In the genomic region with DNA sequence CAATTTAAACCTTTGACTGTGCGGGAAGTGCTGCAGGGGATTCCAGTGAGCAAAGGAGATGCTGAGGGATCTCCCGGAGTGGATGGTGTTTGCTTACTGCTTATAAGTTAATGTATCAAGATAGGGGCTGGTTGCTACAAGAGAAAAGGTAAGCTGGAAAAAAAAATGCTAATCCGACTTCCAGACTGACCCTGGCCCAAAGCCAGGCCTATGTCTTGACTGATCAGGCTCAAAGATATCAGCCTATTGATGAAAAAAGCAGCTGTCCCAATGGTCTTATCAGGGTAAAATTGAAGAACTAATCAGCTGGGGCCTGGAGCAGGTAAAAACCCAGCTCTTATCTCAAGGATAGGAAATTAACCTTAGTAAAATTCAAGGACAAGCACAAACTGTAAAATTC, we compare ENCODE assay signal across 2 cellular contexts.
TF ChIP-seq lines count a peak whose summit lies in the region.

No MANE protein-coding gene starts in this region.

TF ChIP-seq in GM23338, 12 proteins besides CTCF, POLR2A, EP300 and RAD21:
- TF ChIP-seq JUNB (IDR thresholded peaks at IDR 0.05; ENCODE audit: unreplicated experiment) (no peak), REST (IDR thresholded peaks at IDR 0.05; ENCODE audit: unreplicated experiment) (no peak), ETS1 (IDR thresholded peaks at IDR 0.05) (no peak), CREB1 (CRISPR knock-in tag; IDR thresholded peaks at IDR 0.05; ENCODE audit: low read depth) (no peak), EZH2 (IDR thresholded peaks at IDR 0.05; ENCODE audit: low read depth, unreplicated experiment) (no peak), NANOG (IDR thresholded peaks at IDR 0.05; ENCODE audit: borderline replicate concordance) (no peak)
- TF ChIP-seq, protein P1, sequence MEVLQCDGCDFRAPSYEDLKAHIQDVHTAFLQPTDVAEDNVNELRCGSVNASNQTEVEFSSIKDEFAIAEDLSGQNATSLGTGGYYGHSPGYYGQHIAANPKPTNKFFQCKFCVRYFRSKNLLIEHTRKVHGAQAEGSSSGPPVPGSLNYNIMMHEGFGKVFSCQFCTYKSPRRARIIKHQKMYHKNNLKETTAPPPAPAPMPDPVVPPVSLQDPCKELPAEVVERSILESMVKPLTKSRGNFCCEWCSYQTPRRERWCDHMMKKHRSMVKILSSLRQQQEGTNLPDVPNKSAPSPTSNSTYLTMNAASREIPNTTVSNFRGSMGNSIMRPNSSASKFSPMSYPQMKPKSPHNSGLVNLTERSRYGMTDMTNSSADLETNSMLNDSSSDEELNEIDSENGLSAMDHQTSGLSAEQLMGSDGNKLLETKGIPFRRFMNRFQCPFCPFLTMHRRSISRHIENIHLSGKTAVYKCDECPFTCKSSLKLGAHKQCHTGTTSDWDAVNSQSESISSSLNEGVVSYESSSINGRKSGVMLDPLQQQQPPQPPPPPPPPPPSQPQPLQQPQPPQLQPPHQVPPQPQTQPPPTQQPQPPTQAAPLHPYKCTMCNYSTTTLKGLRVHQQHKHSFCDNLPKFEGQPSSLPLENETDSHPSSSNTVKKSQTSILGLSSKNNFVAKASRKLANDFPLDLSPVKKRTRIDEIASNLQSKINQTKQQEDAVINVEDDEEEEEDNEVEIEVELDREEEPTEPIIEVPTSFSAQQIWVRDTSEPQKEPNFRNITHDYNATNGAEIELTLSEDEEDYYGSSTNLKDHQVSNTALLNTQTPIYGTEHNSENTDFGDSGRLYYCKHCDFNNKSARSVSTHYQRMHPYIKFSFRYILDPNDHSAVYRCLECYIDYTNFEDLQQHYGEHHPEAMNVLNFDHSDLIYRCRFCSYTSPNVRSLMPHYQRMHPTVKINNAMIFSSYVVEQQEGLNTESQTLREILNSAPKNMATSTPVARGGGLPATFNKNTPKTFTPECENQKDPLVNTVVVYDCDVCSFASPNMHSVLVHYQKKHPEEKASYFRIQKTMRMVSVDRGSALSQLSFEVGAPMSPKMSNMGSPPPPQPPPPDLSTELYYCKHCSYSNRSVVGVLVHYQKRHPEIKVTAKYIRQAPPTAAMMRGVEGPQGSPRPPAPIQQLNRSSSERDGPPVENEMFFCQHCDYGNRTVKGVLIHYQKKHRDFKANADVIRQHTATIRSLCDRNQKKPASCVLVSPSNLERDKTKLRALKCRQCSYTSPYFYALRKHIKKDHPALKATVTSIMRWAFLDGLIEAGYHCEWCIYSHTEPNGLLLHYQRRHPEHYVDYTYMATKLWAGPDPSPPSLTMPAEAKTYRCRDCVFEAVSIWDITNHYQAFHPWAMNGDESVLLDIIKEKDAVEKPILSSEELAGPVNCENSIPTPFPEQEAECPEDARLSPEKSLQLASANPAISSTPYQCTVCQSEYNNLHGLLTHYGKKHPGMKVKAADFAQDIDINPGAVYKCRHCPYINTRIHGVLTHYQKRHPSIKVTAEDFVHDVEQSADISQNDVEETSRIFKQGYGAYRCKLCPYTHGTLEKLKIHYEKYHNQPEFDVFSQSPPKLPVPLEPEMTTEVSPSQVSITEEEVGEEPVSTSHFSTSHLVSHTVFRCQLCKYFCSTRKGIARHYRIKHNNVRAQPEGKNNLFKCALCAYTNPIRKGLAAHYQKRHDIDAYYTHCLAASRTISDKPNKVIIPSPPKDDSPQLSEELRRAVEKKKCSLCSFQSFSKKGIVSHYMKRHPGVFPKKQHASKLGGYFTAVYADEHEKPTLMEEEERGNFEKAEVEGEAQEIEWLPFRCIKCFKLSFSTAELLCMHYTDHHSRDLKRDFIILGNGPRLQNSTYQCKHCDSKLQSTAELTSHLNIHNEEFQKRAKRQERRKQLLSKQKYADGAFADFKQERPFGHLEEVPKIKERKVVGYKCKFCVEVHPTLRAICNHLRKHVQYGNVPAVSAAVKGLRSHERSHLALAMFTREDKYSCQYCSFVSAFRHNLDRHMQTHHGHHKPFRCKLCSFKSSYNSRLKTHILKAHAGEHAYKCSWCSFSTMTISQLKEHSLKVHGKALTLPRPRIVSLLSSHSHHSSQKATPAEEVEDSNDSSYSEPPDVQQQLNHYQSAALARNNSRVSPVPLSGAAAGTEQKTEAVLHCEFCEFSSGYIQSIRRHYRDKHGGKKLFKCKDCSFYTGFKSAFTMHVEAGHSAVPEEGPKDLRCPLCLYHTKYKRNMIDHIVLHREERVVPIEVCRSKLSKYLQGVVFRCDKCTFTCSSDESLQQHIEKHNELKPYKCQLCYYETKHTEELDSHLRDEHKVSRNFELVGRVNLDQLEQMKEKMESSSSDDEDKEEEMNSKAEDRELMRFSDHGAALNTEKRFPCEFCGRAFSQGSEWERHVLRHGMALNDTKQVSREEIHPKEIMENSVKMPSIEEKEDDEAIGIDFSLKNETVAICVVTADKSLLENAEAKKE (CRISPR knock-in tag; IDR thresholded peaks at IDR 0.05) = no peak

TF ChIP-seq in WTC11, 78 proteins besides CTCF, POLR2A, EP300 and RAD21:
- TF ChIP-seq, protein P2, sequence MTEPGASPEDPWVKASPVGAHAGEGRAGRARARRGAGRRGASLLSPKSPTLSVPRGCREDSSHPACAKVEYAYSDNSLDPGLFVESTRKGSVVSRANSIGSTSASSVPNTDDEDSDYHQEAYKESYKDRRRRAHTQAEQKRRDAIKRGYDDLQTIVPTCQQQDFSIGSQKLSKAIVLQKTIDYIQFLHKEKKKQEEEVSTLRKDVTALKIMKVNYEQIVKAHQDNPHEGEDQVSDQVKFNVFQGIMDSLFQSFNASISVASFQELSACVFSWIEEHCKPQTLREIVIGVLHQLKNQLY (CRISPR knock-in tag; IDR thresholded peaks at IDR 0.05) = no peak
- TF ChIP-seq GABPB1 (CRISPR knock-in tag; IDR thresholded peaks at IDR 0.05) (no peak), JAZF1 (CRISPR knock-in tag; IDR thresholded peaks at IDR 0.05) (no peak), AR (CRISPR knock-in tag; IDR thresholded peaks at IDR 0.05) (no peak), SMAD3 (CRISPR knock-in tag; IDR thresholded peaks at IDR 0.05; ENCODE audit: borderline replicate concordance) (no peak), EMX1 (CRISPR knock-in tag; IDR thresholded peaks at IDR 0.05) (no peak), NR3C1 (CRISPR knock-in tag; conservative IDR thresholded peaks at IDR 0.05; ENCODE audit: low read depth) (no peak), ZNF416 (CRISPR knock-in tag; IDR thresholded peaks at IDR 0.05) (no peak), ETV6 (CRISPR knock-in tag; IDR thresholded peaks at IDR 0.05) (no peak)
- TF ChIP-seq, protein P3, sequence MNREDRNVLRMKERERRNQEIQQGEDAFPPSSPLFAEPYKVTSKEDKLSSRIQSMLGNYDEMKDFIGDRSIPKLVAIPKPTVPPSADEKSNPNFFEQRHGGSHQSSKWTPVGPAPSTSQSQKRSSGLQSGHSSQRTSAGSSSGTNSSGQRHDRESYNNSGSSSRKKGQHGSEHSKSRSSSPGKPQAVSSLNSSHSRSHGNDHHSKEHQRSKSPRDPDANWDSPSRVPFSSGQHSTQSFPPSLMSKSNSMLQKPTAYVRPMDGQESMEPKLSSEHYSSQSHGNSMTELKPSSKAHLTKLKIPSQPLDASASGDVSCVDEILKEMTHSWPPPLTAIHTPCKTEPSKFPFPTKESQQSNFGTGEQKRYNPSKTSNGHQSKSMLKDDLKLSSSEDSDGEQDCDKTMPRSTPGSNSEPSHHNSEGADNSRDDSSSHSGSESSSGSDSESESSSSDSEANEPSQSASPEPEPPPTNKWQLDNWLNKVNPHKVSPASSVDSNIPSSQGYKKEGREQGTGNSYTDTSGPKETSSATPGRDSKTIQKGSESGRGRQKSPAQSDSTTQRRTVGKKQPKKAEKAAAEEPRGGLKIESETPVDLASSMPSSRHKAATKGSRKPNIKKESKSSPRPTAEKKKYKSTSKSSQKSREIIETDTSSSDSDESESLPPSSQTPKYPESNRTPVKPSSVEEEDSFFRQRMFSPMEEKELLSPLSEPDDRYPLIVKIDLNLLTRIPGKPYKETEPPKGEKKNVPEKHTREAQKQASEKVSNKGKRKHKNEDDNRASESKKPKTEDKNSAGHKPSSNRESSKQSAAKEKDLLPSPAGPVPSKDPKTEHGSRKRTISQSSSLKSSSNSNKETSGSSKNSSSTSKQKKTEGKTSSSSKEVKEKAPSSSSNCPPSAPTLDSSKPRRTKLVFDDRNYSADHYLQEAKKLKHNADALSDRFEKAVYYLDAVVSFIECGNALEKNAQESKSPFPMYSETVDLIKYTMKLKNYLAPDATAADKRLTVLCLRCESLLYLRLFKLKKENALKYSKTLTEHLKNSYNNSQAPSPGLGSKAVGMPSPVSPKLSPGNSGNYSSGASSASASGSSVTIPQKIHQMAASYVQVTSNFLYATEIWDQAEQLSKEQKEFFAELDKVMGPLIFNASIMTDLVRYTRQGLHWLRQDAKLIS (CRISPR knock-in tag; IDR thresholded peaks at IDR 0.05; ENCODE audit: borderline replicate concordance) = no peak
- TF ChIP-seq, protein P4, sequence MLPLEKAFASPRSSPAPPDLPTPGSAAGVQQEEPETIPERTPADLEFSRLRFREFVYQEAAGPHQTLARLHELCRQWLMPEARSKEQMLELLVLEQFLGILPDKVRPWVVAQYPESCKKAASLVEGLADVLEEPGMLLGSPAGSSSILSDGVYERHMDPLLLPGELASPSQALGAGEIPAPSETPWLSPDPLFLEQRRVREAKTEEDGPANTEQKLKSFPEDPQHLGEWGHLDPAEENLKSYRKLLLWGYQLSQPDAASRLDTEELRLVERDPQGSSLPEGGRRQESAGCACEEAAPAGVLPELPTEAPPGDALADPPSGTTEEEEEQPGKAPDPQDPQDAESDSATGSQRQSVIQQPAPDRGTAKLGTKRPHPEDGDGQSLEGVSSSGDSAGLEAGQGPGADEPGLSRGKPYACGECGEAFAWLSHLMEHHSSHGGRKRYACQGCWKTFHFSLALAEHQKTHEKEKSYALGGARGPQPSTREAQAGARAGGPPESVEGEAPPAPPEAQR (CRISPR knock-in tag; IDR thresholded peaks at IDR 0.05) = no peak
